In genomic region chr6:139370047-139370706, GRCh38 we compare ENCODE assay signal across 8 cellular contexts. TPM values are rescaled to one million over a fixed set of nuclear protein-coding genes. Genes with fewer than 3 reads are reported as not detected.
DNase-seq lines count a peak whose midpoint lies in the region; ATAC-seq and TF ChIP-seq lines count a peak whose summit lies in the region.

No MANE protein-coding gene starts in this region.

- H3K27ac ChIP-seq in BLaER1 = peak overlapping the region; percentile 54
- peak overlapping the region; percentile 16; the same call in 1 of the 2 replicates for H3K27ac ChIP-seq in HEK293 (ENCODE audit: extremely low read depth, low read depth, low read length)
- peak overlapping the region; percentile 65 for H3K27ac ChIP-seq in right cardiac atrium (ENCODE audit: low read length)

- intact Hi-C loops in activated CD8-positive, alpha-beta T cell treated with anti-CD3 and anti-CD28 coated beads for 36 hours (cut with micrococcal nuclease) = loop anchor here (5.0 to 10.0 kb wide), 3 partner anchors 155 to 557 kb away; no protein-coding TSS in a partner anchor
- intact Hi-C loops in right cardiac atrium (cut with DNase I) = loop anchor here in 3 of 4 donors (5.0 to 10.0 kb wide), 8 partner anchors 145 to 1075 kb away; no protein-coding TSS in a partner anchor

- H3K4me3 ChIP-seq in BLaER1 (peak overlapping the region; percentile 39), HEK293 (ENCODE audit: low read depth, low read length) (no peak overlapping the region), right cardiac atrium (ENCODE audit: low read length) (peak overlapping the region; percentile 19)

- peaks cover 51% of the 10 kb centered on the region for H3K4me1 ChIP-seq in BLaER1
- peaks cover 34% of the 10 kb centered on the region for H3K4me1 ChIP-seq in HEK293 (ENCODE audit: control insufficient read depth, insufficient read depth, low read length)
- no peaks in the 10 kb centered on the region for H3K4me1 ChIP-seq in right cardiac atrium (ENCODE audit: control insufficient read depth, insufficient read depth, low read length)

- H3K4me1 Mint-ChIP-seq in activated CD8-positive, alpha-beta T cell treated with anti-CD3 and anti-CD28 coated beads for 36 hours (ENCODE audit: low read depth) = peaks cover 38% of the 10 kb centered on the region
- H3K4me1 Mint-ChIP-seq in stimulated activated naive CD8-positive, alpha-beta T cell treated with anti-CD3 and anti-CD28 coated beads, Interleukin-15, amount 100 ng/mL, for 72 hours = peaks cover 35% of the 10 kb centered on the region

- POLR2A ChIA-PET in HEK293 (lab: Yijun Ruan, JAX) = interaction anchor here (0.7 to 8.1 kb wide), 12 partner anchors 18 to 1206 kb away, joined by 3 to 141 read pairs (median 3); no protein-coding TSS in a partner anchor
- POLR2A ChIA-PET in activated CD8-positive, alpha-beta T cell treated with anti-CD3 and anti-CD28 coated beads for 36 hours (lab: Charles Lee) = interaction anchor here (0.6 to 0.9 kb wide), 3 partner anchors 30 to 170 kb away, joined by 3 read pairs; no protein-coding TSS in a partner anchor

- no peaks in the 10 kb centered on the region for H3K9me3 Mint-ChIP-seq in activated CD8-positive, alpha-beta T cell treated with anti-CD3 and anti-CD28 coated beads for 36 hours
- H3K9me3 Mint-ChIP-seq in stimulated activated naive CD8-positive, alpha-beta T cell treated with anti-CD3 and anti-CD28 coated beads, Interleukin-15, amount 100 ng/mL, for 72 hours = no peaks in the 10 kb centered on the region

- H3K9me3 ChIP-seq in BLaER1 (no peaks in the 10 kb centered on the region), HEK293 (ENCODE audit: control insufficient read depth, insufficient read depth, low read depth, low read length) (no peaks in the 10 kb centered on the region), right cardiac atrium (ENCODE audit: control insufficient read depth, low read length) (no peaks in the 10 kb centered on the region)

- DNase-seq in activated CD8-positive, alpha-beta T cell treated with anti-CD3 and anti-CD28 coated beads for 36 hours = no peak
- no peak for DNase-seq in right cardiac atrium
- no peak for DNase-seq in stimulated activated naive CD8-positive, alpha-beta T cell treated with anti-CD3 and anti-CD28 coated beads, Interleukin-15, amount 100 ng/mL, for 72 hours
- DNase-seq in stimulated activated CD4-positive, alpha-beta T cell treated with anti-CD3 and anti-CD28 coated beads, Interleukin-4, amount 100 ng/mL, for 24 hours = no peak

- peak overlapping the region; percentile 27 for H3K4me3 Mint-ChIP-seq in activated CD8-positive, alpha-beta T cell treated with anti-CD3 and anti-CD28 coated beads for 36 hours
- peak overlapping the region; percentile 63 to 92 for H3K4me3 Mint-ChIP-seq in stimulated activated naive CD8-positive, alpha-beta T cell treated with anti-CD3 and anti-CD28 coated beads, Interleukin-15, amount 100 ng/mL, for 72 hours

- 20% methylated on average over 6 of the region's 6 CpGs for WGBS in right cardiac atrium

- peaks cover 28% of the 10 kb centered on the region for H3K36me3 Mint-ChIP-seq in activated CD8-positive, alpha-beta T cell treated with anti-CD3 and anti-CD28 coated beads for 36 hours (ENCODE audit: low read depth)

- CTCF ChIA-PET in HEK293 (lab: Yijun Ruan, JAX) = interaction anchor here (0.6 to 2.2 kb wide), 46 partner anchors 10 to 1552 kb away, joined by 3 to 10 read pairs (median 3); no protein-coding TSS in a partner anchor
- CTCF ChIA-PET in activated CD8-positive, alpha-beta T cell treated with anti-CD3 and anti-CD28 coated beads for 36 hours (lab: Charles Lee) = interaction anchor here (0.6 to 4.3 kb wide), 59 partner anchors 9 to 781 kb away, joined by 3 to 87 read pairs (median 4); partner anchors contain the start of gene TXLNB

- peaks cover 34% of the 10 kb centered on the region for H4K20me1 ChIP-seq in BLaER1

- H3K36me3 ChIP-seq in BLaER1 (peaks cover 7% of the 10 kb centered on the region; the same call in 1 of the 2 replicates), HEK293 (ENCODE audit: control insufficient read depth in 2 of 2, insufficient read depth in 1 of 2, low read length in 2 of 2) (peaks cover 0 to 25% of the 10 kb centered on the region in 2 experiments; a peak in 1 of 3 replicates)

- H3K27me3 ChIP-seq in BLaER1 = no peaks in the 10 kb centered on the region
- H3K27me3 ChIP-seq in right cardiac atrium (ENCODE audit: control insufficient read depth, insufficient read depth) = no peaks in the 10 kb centered on the region

- peak overlapping the region; percentile 79 for H3K27ac Mint-ChIP-seq in activated CD8-positive, alpha-beta T cell treated with anti-CD3 and anti-CD28 coated beads for 36 hours
- H3K27ac Mint-ChIP-seq in stimulated activated naive CD8-positive, alpha-beta T cell treated with anti-CD3 and anti-CD28 coated beads, Interleukin-15, amount 100 ng/mL, for 72 hours = peak overlapping the region; percentile 83 to 91

- no peaks in the 10 kb centered on the region for H3K27me3 Mint-ChIP-seq in activated CD8-positive, alpha-beta T cell treated with anti-CD3 and anti-CD28 coated beads for 36 hours
- no peaks in the 10 kb centered on the region for H3K27me3 Mint-ChIP-seq in stimulated activated naive CD8-positive, alpha-beta T cell treated with anti-CD3 and anti-CD28 coated beads, Interleukin-15, amount 100 ng/mL, for 72 hours

- no peak for ATAC-seq in activated CD8-positive, alpha-beta T cell treated with anti-CD3 and anti-CD28 coated beads for 36 hours
- no peak for ATAC-seq in right cardiac atrium
- ATAC-seq in stimulated activated naive CD8-positive, alpha-beta T cell treated with anti-CD3 and anti-CD28 coated beads, Interleukin-15, amount 100 ng/mL, for 72 hours = no peak
- no peak for ATAC-seq in HG03159 (IDR thresholded peaks at IDR 0.05; ENCODE audit: unreplicated experiment)
- no peak for ATAC-seq in HG02798 (IDR thresholded peaks at IDR 0.05; ENCODE audit: poor library complexity, unreplicated experiment)

- H3K9ac ChIP-seq in BLaER1 = peak overlapping the region; percentile 58; the same call in 1 of the 2 replicates

- TF ChIP-seq CTCF in HEK293 (tag by site-specific recombination; IDR thresholded peaks at IDR 0.05) = no peak
- no peak for TF ChIP-seq CTCF in activated CD8-positive, alpha-beta T cell treated with anti-CD3 and anti-CD28 coated beads for 36 hours (IDR thresholded peaks at IDR 0.05)

- H3K4me2 ChIP-seq in BLaER1 = peak overlapping the region; percentile 85

TF ChIP-seq in HEK293, 187 proteins besides CTCF, POLR2A, EP300 and RAD21:
- TF ChIP-seq ZNF600 (tag by site-specific recombination; IDR thresholded peaks at IDR 0.05) (peak; percentile 92), ZNF548 (tag by site-specific recombination; IDR thresholded peaks at IDR 0.05) (no peak)

RNA-seq across cellular contexts. Expression of gene CITED2, which starts 4.3 kb away (rescaled TPM):
- total RNA-seq in activated CD8-positive, alpha-beta T cell treated with anti-CD3 and anti-CD28 coated beads for 36 hours = 10 to 100 TPM; 37.5 to 39.7 TPM
- 100 to 1,000 TPM in 3 of 4 donors, 10 to 100 TPM in 1; 67.9 to 138 (median 113) TPM for total RNA-seq in right cardiac atrium
- 35.7 TPM for polyA plus RNA-seq in right cardiac atrium
